In genomic region chr4:60461551-60461950, GRCh38 we compare ENCODE assay signal across 23 cellular contexts.
"Had no signal": no experiment of that assay in that cellular context is flagged by ENCODE, and none has a peak within 500 bp of the region (broad histone marks: within the 10 kb centered on the region; RNA-seq: fewer than 3 reads in every experiment).

No MANE protein-coding gene starts in this region.

- H3K9me3 ChIP-seq: colonic mucosa, gastrocnemius medialis had no signal

- H3K27me3 ChIP-seq: colonic mucosa, dorsolateral prefrontal cortex, esophagus muscularis mucosa, esophagus squamous epithelium, foreskin keratinocyte, gastrocnemius medialis, gastroesophageal sphincter, heart left ventricle, heart right ventricle had no signal

- DNase-seq: colonic mucosa; cortex of kidney; dermis blood vessel endothelial cell; dorsolateral prefrontal cortex; effector CD4-positive, alpha-beta T cell; effector CD8-positive, alpha-beta T cell; effector memory CD4-positive, alpha-beta T cell; effector memory CD8-positive, alpha-beta T cell; endodermal cell; erythroblast; esophagus squamous epithelium; foreskin fibroblast; foreskin keratinocyte; foreskin melanocyte; gastrocnemius medialis; glutamatergic neuron; head of caudate nucleus; heart left ventricle; heart right ventricle had no signal

- H3K4me1 ChIP-seq: colonic mucosa, esophagus muscularis mucosa, esophagus squamous epithelium, foreskin keratinocyte, gastrocnemius medialis, gastroesophageal sphincter, heart left ventricle, heart right ventricle had no signal

- H3K27ac ChIP-seq: colonic mucosa, coronary artery, dorsolateral prefrontal cortex, epithelial cell of prostate, esophagus muscularis mucosa, esophagus squamous epithelium, foreskin keratinocyte, gastrocnemius medialis, gastroesophageal sphincter, heart left ventricle, heart right ventricle had no signal

- H3K4me3 ChIP-seq: colonic mucosa, coronary artery, dorsolateral prefrontal cortex, esophagus muscularis mucosa, esophagus squamous epithelium, gastrocnemius medialis, gastroesophageal sphincter, heart left ventricle, heart right ventricle had no signal

- H3K36me3 ChIP-seq: colonic mucosa, esophagus muscularis mucosa, esophagus squamous epithelium, gastrocnemius medialis, gastroesophageal sphincter, heart left ventricle, heart right ventricle had no signal
